In the genomic region with DNA sequence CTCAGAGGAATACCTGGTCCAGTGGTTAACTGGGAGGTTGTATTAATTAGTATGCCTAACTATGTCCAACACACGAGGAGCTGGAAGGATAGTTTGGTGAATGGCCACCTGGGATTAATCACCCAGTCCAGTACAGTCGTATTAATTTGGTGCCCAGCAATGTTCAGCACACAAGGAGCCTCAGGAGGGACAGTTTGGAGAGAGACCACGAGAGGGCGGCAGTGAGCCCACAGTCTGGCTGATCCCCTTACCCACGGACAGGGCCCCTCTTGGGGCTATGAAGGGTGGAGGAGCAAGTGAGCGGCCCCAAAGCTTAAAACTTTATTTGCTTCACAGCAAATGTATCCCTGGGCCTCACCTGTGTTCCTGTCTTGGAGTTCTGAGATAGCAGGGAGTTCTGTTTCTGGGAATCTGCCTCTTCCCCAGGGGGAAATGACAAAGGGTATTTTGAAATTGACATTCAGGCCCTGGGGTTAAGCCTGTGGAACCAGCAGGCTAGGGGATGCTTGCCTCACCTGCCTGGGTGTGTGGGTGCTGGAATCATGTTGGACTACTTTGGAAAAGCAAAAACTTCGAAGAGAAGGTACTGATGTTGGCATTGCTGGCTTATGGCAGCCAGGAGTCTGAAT, we compare ENCODE assay signal across 9 cellular contexts.
DNase-seq lines count a peak whose midpoint lies in the region; ATAC-seq and TF ChIP-seq lines count a peak whose summit lies in the region.
"Had no signal": no experiment of that assay in that cellular context is flagged by ENCODE, and none has a peak within 500 bp of the region (broad histone marks: within the 10 kb centered on the region; RNA-seq: fewer than 3 reads in every experiment).

No MANE protein-coding gene starts in this region.

- H3K9me3 Mint-ChIP-seq in activated CD8-positive, alpha-beta T cell treated with anti-CD3 and anti-CD28 coated beads for 36 hours: no peaks in the 10 kb centered on the region

- H3K9ac ChIP-seq in fibroblast of lung (ENCODE audit: insufficient read depth, low read length): no peak overlapping the region
- H3K9ac ChIP-seq: BLaER1 treated with 17β-estradiol and CSF1 and Interleukin-3, amounts not matched to agents 10 nM and 100 nM had no signal

- H3K27ac Mint-ChIP-seq in activated CD8-positive, alpha-beta T cell treated with anti-CD3 and anti-CD28 coated beads for 36 hours: no peak overlapping the region

- H3K9me3 ChIP-seq in fibroblast of lung (ENCODE audit: control insufficient read depth, insufficient read depth, low read depth, low read length): no peaks in the 10 kb centered on the region
- H3K9me3 ChIP-seq: BLaER1 treated with 17β-estradiol and CSF1 and Interleukin-3, amounts not matched to agents 10 nM and 100 nM had no signal

- H3K27me3 Mint-ChIP-seq in activated CD8-positive, alpha-beta T cell treated with anti-CD3 and anti-CD28 coated beads for 36 hours: no peaks in the 10 kb centered on the region

- no peak overlapping the region for H2AFZ ChIP-seq in fibroblast of lung (ENCODE audit: low read length)

- H3K4me1 ChIP-seq in fibroblast of lung (ENCODE audit: control insufficient read depth, extremely low read depth, insufficient read depth, low read length): no peaks in the 10 kb centered on the region

- peak; percentile 62 for ATAC-seq in activated CD8-positive, alpha-beta T cell treated with anti-CD3 and anti-CD28 coated beads for 36 hours
- no peak for ATAC-seq in omental fat pad (ENCODE audit: low FRiP score)
- no peak for ATAC-seq in GM18868 (IDR thresholded peaks at IDR 0.05; ENCODE audit: unreplicated experiment)
- no peak for ATAC-seq in GM21619 (IDR thresholded peaks at IDR 0.05; ENCODE audit: unreplicated experiment)

- no peaks in the 10 kb centered on the region for H3K79me2 ChIP-seq in fibroblast of lung (ENCODE audit: control insufficient read depth, insufficient read depth, low read length)

- H3K36me3 Mint-ChIP-seq in activated CD8-positive, alpha-beta T cell treated with anti-CD3 and anti-CD28 coated beads for 36 hours (ENCODE audit: low read depth): no peaks in the 10 kb centered on the region

- DNase-seq in NCI-H1417 (lab: John Stamatoyannopoulos, UW) (peak; percentile 3 to 61 (median 32)), NCI-H1417 treated with DMSO at 0.1 percent for 48 hours (lab: John Stamatoyannopoulos, UW) (no peak), NAMALWA (ENCODE audit: low spot score) (peak; percentile 67), fibroblast of lung (ENCODE audit: low read depth in 2 of 2) (peak in 1 of 2 donors; percentile 12), omental fat pad (ENCODE audit: low spot score) (peak; percentile 29)
- DNase-seq in activated CD8-positive, alpha-beta T cell treated with anti-CD3 and anti-CD28 coated beads for 36 hours: peak; percentile 71

- TF ChIP-seq CTCF in activated CD8-positive, alpha-beta T cell treated with anti-CD3 and anti-CD28 coated beads for 36 hours (IDR thresholded peaks at IDR 0.05): peak; percentile 85
- TF ChIP-seq CTCF in fibroblast of lung (conservative IDR thresholded peaks at IDR 0.05 in 1 of 2, IDR thresholded peaks at IDR 0.05 in 1 of 2; ENCODE audit: low read depth in 1 of 2, low read length in 2 of 2): peak; percentile 35 to 69
- TF ChIP-seq CTCF in omental fat pad (IDR thresholded peaks at IDR 0.05): no peak

- no peaks in the 10 kb centered on the region for H3K4me1 Mint-ChIP-seq in activated CD8-positive, alpha-beta T cell treated with anti-CD3 and anti-CD28 coated beads for 36 hours (ENCODE audit: low read depth)

- no peak overlapping the region for H3K4me2 ChIP-seq in fibroblast of lung (ENCODE audit: extremely low read depth, insufficient read depth, low read length)
- H3K4me2 ChIP-seq: BLaER1 treated with 17β-estradiol and CSF1 and Interleukin-3, amounts not matched to agents 10 nM and 100 nM had no signal

- H4K20me1 ChIP-seq in fibroblast of lung (ENCODE audit: control insufficient read depth, extremely low read depth, insufficient read depth, low read length): no peaks in the 10 kb centered on the region

- no peaks in the 10 kb centered on the region for H3K27me3 ChIP-seq in fibroblast of lung (ENCODE audit: control insufficient read depth, insufficient read depth, low read length)
- H3K27me3 ChIP-seq: BLaER1 treated with 17β-estradiol and CSF1 and Interleukin-3, amounts not matched to agents 10 nM and 100 nM had no signal

- POLR2A ChIA-PET in activated CD8-positive, alpha-beta T cell treated with anti-CD3 and anti-CD28 coated beads for 36 hours (lab: Charles Lee): no interaction called here

- no peaks in the 10 kb centered on the region for H3K36me3 ChIP-seq in fibroblast of lung (ENCODE audit: control insufficient read depth, insufficient read depth, low read length)
- H3K36me3 ChIP-seq: BLaER1 treated with 17β-estradiol and CSF1 and Interleukin-3, amounts not matched to agents 10 nM and 100 nM had no signal

- intact Hi-C loops in activated CD8-positive, alpha-beta T cell treated with anti-CD3 and anti-CD28 coated beads for 36 hours (cut with micrococcal nuclease): loop anchor here (2.0 to 5.0 kb wide), 2 partner anchors 157 to 230 kb away; no protein-coding TSS in a partner anchor

- CTCF ChIA-PET in activated CD8-positive, alpha-beta T cell treated with anti-CD3 and anti-CD28 coated beads for 36 hours (lab: Charles Lee): interaction anchor here (0.8 to 2.8 kb wide), 7 partner anchors 35 to 231 kb away, joined by 3 to 10 read pairs (median 3); no protein-coding TSS in a partner anchor

- H3K27ac ChIP-seq in fibroblast of lung (ENCODE audit: insufficient read depth, low read length): no peak overlapping the region
- H3K27ac ChIP-seq: BLaER1 treated with 17β-estradiol and CSF1 and Interleukin-3, amounts not matched to agents 10 nM and 100 nM had no signal

- no peak overlapping the region for H3K4me3 ChIP-seq in fibroblast of lung (replicated peaks in 1 of 4; ENCODE audit: control extremely low read depth in 1 of 4, insufficient read depth in 1 of 4, low read depth in 3 of 4, low read length in 4 of 4)
- H3K4me3 ChIP-seq: BLaER1 treated with 17β-estradiol and CSF1 and Interleukin-3, amounts not matched to agents 10 nM and 100 nM had no signal

- H3K4me3 Mint-ChIP-seq in activated CD8-positive, alpha-beta T cell treated with anti-CD3 and anti-CD28 coated beads for 36 hours: no peak overlapping the region

Comparison
In these comparisons a context has a peak if more than half of its experiments do, and no peak if none do; other contexts are left out.
1. CTCF ChIP-seq: peak in activated CD8-positive, alpha-beta T cell treated with anti-CD3 and anti-CD28 coated beads for 36 hours (single experiment) and fibroblast of lung (2 of 2); none in omental fat pad (0 of 3).